In genomic region chr1:30532621-30533020, GRCh38 we compare ENCODE assay signal across 18 cellular contexts.
"Had no signal": no experiment of that assay in that cellular context is flagged by ENCODE, and none has a peak within 500 bp of the region (broad histone marks: within the 10 kb centered on the region; RNA-seq: fewer than 3 reads in every experiment).

No MANE protein-coding gene starts in this region.

- ATAC-seq: left cardiac atrium; left ventricle myocardium superior; stimulated activated naive CD8-positive, alpha-beta T cell treated with anti-CD3 and anti-CD28 coated beads, Interleukin-15, Interleukin-2, amounts not matched to agents 100 U/mL and 50 U/mL, for 24 hours had no signal

- H3K4me2 ChIP-seq: hepatocyte had no signal

- H3K27ac Mint-ChIP-seq: nephron progenitor cell had no signal

- H3K4me1 ChIP-seq: colonic mucosa, sigmoid colon, tibial artery had no signal

- H3K27me3 ChIP-seq: colonic mucosa, hepatocyte, sigmoid colon had no signal

- DNase-seq: colonic mucosa; effector CD4-positive, alpha-beta T cell; foreskin melanocyte; kidney; left cardiac atrium; left ventricle myocardium superior; mesenchymal stem cell; midbrain; nephron progenitor cell; posterior cingulate gyrus; sigmoid colon; stimulated activated CD4-positive, alpha-beta T cell treated with anti-CD3 and anti-CD28 coated beads, Interleukin-12 subunit alpha, Interleukin-12 subunit beta, amount 100 ng/mL, for 4 hours; stimulated activated naive CD8-positive, alpha-beta T cell treated with anti-CD3 and anti-CD28 coated beads, Interleukin-15, Interleukin-2, amounts not matched to agents 100 U/mL and 50 U/mL, for 24 hours; tibial artery had no signal

- H3K27ac ChIP-seq: colonic mucosa, hepatocyte, neutrophil, sigmoid colon, skin epidermis, tibial artery had no signal

- H3K9me3 ChIP-seq: colonic mucosa, neutrophil had no signal

- H3K4me3 Mint-ChIP-seq: nephron progenitor cell had no signal

- H2AFZ ChIP-seq: hepatocyte had no signal

- H3K4me3 ChIP-seq: colonic mucosa, hepatocyte, lung, sigmoid colon, skin epidermis, tibial artery had no signal

- H3K79me2 ChIP-seq: hepatocyte had no signal

- H3K36me3 ChIP-seq: colonic mucosa, neutrophil, sigmoid colon, tibial artery had no signal
